Comparison of ENCODE assay signal across 1 cellular context in the genomic region with DNA sequence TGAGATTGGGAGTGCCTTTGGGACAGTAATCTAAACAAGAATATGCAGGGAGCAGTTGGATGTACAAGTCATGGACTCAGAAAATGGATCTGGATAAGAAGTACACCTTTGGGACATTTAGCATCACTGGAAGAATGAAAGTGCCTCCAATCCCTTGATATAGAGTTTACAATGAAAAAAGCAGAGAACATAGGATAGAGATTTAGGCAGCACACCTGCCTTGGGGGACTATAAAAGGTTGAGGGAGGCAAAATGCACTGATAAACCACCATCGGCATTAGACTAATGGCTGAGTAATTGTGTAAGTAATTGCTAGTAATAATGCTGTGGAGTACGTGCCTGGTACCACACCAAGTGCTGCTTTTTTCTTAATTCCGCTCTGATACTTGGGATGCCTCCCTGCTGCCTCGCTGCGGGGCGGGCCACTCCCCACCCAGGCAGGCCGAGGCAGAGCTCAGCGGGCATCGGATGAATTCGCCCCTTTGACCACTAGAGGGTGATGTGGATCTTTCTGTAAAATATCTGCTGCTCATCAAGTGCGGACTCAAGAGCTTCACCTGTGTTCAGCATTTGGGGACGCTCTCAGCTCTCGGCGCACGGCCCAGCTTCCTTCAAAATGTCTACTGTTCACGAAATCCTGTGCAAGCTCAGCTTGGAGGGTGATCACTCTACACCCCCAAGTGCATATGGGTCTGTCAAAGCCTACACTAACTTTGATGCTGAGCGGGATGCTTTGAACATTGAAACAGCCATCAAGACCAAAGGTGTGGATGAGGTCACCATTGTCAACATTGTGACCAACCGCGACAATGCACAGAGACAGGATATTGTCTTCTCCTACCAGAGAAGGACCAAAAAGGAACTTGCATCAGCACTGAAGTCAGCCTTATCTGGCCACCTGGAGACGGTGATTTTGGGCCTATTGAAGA.
A peak's percentile ranks its signal among the peaks of the same experiment; 100 is the strongest.
TF ChIP-seq lines count a peak whose summit lies in the region.

No MANE protein-coding gene starts in this region.

TF ChIP-seq in H1, 55 proteins besides CTCF, POLR2A, EP300 and RAD21 (continued from another document):
- TF ChIP-seq, protein P1, sequence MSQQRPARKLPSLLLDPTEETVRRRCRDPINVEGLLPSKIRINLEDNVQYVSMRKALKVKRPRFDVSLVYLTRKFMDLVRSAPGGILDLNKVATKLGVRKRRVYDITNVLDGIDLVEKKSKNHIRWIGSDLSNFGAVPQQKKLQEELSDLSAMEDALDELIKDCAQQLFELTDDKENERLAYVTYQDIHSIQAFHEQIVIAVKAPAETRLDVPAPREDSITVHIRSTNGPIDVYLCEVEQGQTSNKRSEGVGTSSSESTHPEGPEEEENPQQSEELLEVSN (IDR thresholded peaks at IDR 0.05) = 0 out of 2 replicates have a peak, but pooled peaks have one; percentile 12
